In the genomic region with DNA sequence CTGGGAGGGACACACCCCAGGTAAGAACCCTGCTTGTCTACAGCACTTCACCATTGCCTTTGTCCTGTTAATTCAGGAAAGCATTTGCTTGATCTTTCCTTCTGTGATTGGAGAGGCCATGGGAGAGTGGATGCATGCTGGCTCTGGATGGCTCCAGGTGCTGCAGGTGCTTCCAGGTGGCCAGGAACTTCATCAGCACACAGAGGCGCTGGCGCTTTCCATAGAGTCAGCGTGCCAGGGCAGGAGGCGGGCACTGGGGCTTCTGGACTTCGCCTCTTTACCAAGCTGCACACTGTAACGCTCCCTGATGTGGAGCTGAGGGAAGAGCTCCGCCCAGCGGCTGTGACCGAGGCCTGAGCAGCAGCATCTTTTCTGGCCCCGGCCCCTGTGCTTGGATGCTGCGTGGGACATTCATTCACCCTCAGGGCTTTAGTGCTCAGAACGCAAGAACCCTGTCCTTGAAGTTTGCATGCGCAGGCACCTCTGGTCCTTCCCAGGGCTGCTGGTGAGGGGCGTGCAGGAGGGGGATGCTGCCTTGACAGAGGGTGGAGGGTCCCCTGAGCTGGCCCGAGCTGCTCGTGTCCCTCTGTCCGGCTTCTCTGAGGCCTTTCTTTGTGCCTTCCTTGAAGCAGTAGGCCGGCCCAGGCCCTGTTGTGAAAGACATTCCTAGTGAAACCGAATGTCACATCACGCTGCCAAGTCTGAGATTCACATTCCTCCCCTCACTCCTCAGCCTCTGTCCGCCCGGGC, we compare ENCODE assay signal across 9 cellular contexts. TPM values are rescaled to one million over a fixed set of nuclear protein-coding genes. Genes with fewer than 3 reads are reported as not detected.
DNase-seq lines count a peak whose midpoint lies in the region; ATAC-seq and TF ChIP-seq lines count a peak whose summit lies in the region.
"Had no signal": no experiment of that assay in that cellular context is flagged by ENCODE, and none has a peak within 500 bp of the region (broad histone marks: within the 10 kb centered on the region; RNA-seq: fewer than 3 reads in every experiment).

No MANE protein-coding gene starts in this region.

- peaks cover 47% of the 10 kb centered on the region for H3K4me1 ChIP-seq in vagina

- H3K27me3 Mint-ChIP-seq in activated naive CD4-positive, alpha-beta T cell treated with anti-CD3 and anti-CD28 coated beads for 36 hours (ENCODE audit: low read depth) = no peaks in the 10 kb centered on the region
- H3K27me3 Mint-ChIP-seq in activated naive CD4-positive, alpha-beta T cell treated with anti-CD3 and anti-CD28 coated beads, Interleukin-2, amount 10 ng/mL, durations not matched to agents 7 days and 5 days = peaks cover 10% of the 10 kb centered on the region
- no peaks in the 10 kb centered on the region for H3K27me3 Mint-ChIP-seq in activated T-helper 17 cell treated with anti-CD3 and anti-CD28 coated beads, Interleukin-2, amount 50 U/mL, for 72 hours

- intact Hi-C loops in activated naive CD4-positive, alpha-beta T cell treated with anti-CD3 and anti-CD28 coated beads for 36 hours (cut with micrococcal nuclease) = loop anchor here (5.0 to 10.0 kb wide), 3 partner anchors 702 to 1045 kb away; partner anchors contain the start of gene UBASH3A
- intact Hi-C loops in vagina (cut with DNase I) = no loop called here

- peak overlapping the region; percentile 53 for H3K27ac Mint-ChIP-seq in activated naive CD4-positive, alpha-beta T cell treated with anti-CD3 and anti-CD28 coated beads for 36 hours
- H3K27ac Mint-ChIP-seq in activated naive CD4-positive, alpha-beta T cell treated with anti-CD3 and anti-CD28 coated beads, Interleukin-2, amount 10 ng/mL, durations not matched to agents 7 days and 5 days = no peak overlapping the region
- peak overlapping the region; percentile 65 for H3K27ac Mint-ChIP-seq in activated T-helper 17 cell treated with anti-CD3 and anti-CD28 coated beads, Interleukin-2, amount 50 U/mL, for 72 hours

- no peak for TF ChIP-seq POLR2A in vagina (IDR thresholded peaks at IDR 0.05)

- H3K36me3 ChIP-seq in vagina = no peaks in the 10 kb centered on the region
- H3K36me3 ChIP-seq: thoracic aorta had no signal

- peak overlapping the region; percentile 80 for H3K27ac ChIP-seq in vagina
- H3K27ac ChIP-seq: thoracic aorta had no signal

- H3K4me3 Mint-ChIP-seq in activated naive CD4-positive, alpha-beta T cell treated with anti-CD3 and anti-CD28 coated beads for 36 hours = no peak overlapping the region
- no peak overlapping the region for H3K4me3 Mint-ChIP-seq in activated naive CD4-positive, alpha-beta T cell treated with anti-CD3 and anti-CD28 coated beads, Interleukin-2, amount 10 ng/mL, durations not matched to agents 7 days and 5 days
- H3K4me3 Mint-ChIP-seq in activated T-helper 17 cell treated with anti-CD3 and anti-CD28 coated beads, Interleukin-2, amount 50 U/mL, for 72 hours = no peak overlapping the region

- H3K9me3 ChIP-seq in vagina = no peaks in the 10 kb centered on the region
- H3K9me3 ChIP-seq: thoracic aorta had no signal

- H3K4me1 Mint-ChIP-seq in activated naive CD4-positive, alpha-beta T cell treated with anti-CD3 and anti-CD28 coated beads for 36 hours (ENCODE audit: low read depth) = peaks cover 44% of the 10 kb centered on the region
- peaks cover 55% of the 10 kb centered on the region for H3K4me1 Mint-ChIP-seq in activated naive CD4-positive, alpha-beta T cell treated with anti-CD3 and anti-CD28 coated beads, Interleukin-2, amount 10 ng/mL, durations not matched to agents 7 days and 5 days
- peaks cover 21% of the 10 kb centered on the region for H3K4me1 Mint-ChIP-seq in activated T-helper 17 cell treated with anti-CD3 and anti-CD28 coated beads, Interleukin-2, amount 50 U/mL, for 72 hours

- ATAC-seq in activated T-helper 17 cell treated with anti-CD3 and anti-CD28 coated beads, Interleukin-2, amount 50 U/mL, for 72 hours (replicated peaks) = no peak
- ATAC-seq in HG03039 (IDR thresholded peaks at IDR 0.05; ENCODE audit: unreplicated experiment) (no peak), GM19452 (IDR thresholded peaks at IDR 0.05; ENCODE audit: unreplicated experiment) (no peak)

- CTCF ChIA-PET in activated naive CD4-positive, alpha-beta T cell treated with anti-CD3 and anti-CD28 coated beads for 36 hours (lab: Charles Lee) = no interaction called here
- CTCF ChIA-PET in activated naive CD4-positive, alpha-beta T cell treated with anti-CD3 and anti-CD28 coated beads, Interleukin-2, amount 10 ng/mL, durations not matched to agents 7 days and 5 days (lab: Charles Lee) = interaction anchor here (1.7 kb wide), 1 partner anchor 9 kb away, joined by 5 read pairs; no protein-coding TSS in a partner anchor

- no peak overlapping the region for H3K4me3 ChIP-seq in vagina
- H3K4me3 ChIP-seq: thoracic aorta had no signal

- no peak for TF ChIP-seq CTCF in vagina (IDR thresholded peaks at IDR 0.05)

- no peak for DNase-seq in activated naive CD4-positive, alpha-beta T cell treated with anti-CD3 and anti-CD28 coated beads for 36 hours
- DNase-seq in activated naive CD4-positive, alpha-beta T cell treated with anti-CD3 and anti-CD28 coated beads, Interleukin-2, amount 10 ng/mL, durations not matched to agents 7 days and 5 days = no peak
- peak; percentile 22 for DNase-seq in left kidney (ENCODE audit: low read depth, low spot score)
- peak; percentile 84 to 89 for DNase-seq in vagina (ENCODE audit: extremely low spot score in 2 of 2)
- DNase-seq in effector CD8-positive, alpha-beta T cell (lab: John Stamatoyannopoulos, UW) = no peak

- no peaks in the 10 kb centered on the region for H3K9me3 Mint-ChIP-seq in activated naive CD4-positive, alpha-beta T cell treated with anti-CD3 and anti-CD28 coated beads for 36 hours
- no peaks in the 10 kb centered on the region for H3K9me3 Mint-ChIP-seq in activated naive CD4-positive, alpha-beta T cell treated with anti-CD3 and anti-CD28 coated beads, Interleukin-2, amount 10 ng/mL, durations not matched to agents 7 days and 5 days
- H3K9me3 Mint-ChIP-seq in activated T-helper 17 cell treated with anti-CD3 and anti-CD28 coated beads, Interleukin-2, amount 50 U/mL, for 72 hours = no peaks in the 10 kb centered on the region

- peaks cover 4% of the 10 kb centered on the region for H3K36me3 Mint-ChIP-seq in activated naive CD4-positive, alpha-beta T cell treated with anti-CD3 and anti-CD28 coated beads for 36 hours (ENCODE audit: low read depth)
- H3K36me3 Mint-ChIP-seq in activated naive CD4-positive, alpha-beta T cell treated with anti-CD3 and anti-CD28 coated beads, Interleukin-2, amount 10 ng/mL, durations not matched to agents 7 days and 5 days = peaks cover 13% of the 10 kb centered on the region
- H3K36me3 Mint-ChIP-seq in activated T-helper 17 cell treated with anti-CD3 and anti-CD28 coated beads, Interleukin-2, amount 50 U/mL, for 72 hours (ENCODE audit: low read depth) = no peaks in the 10 kb centered on the region

- no peaks in the 10 kb centered on the region for H3K27me3 ChIP-seq in vagina

RNA-seq across cellular contexts. Expression of gene MX2, which starts 1.6 kb away (rescaled TPM):
- 10 to 100 TPM; 32.5 to 33.4 TPM for total RNA-seq in activated naive CD4-positive, alpha-beta T cell treated with anti-CD3 and anti-CD28 coated beads for 36 hours
- 10 to 100 TPM; 13.0 to 59.1 TPM for total RNA-seq in activated T-helper 17 cell treated with anti-CD3 and anti-CD28 coated beads, Interleukin-2, amount 50 U/mL, for 72 hours
- total RNA-seq in vagina = 13.5 TPM

RNA-seq across cellular contexts. Expression of gene FAM3B, which starts 43.6 kb away (rescaled TPM):
- not detected for total RNA-seq in activated naive CD4-positive, alpha-beta T cell treated with anti-CD3 and anti-CD28 coated beads for 36 hours
- not detected for total RNA-seq in activated T-helper 17 cell treated with anti-CD3 and anti-CD28 coated beads, Interleukin-2, amount 50 U/mL, for 72 hours
- 2.9 TPM for total RNA-seq in vagina

Comparison
In these comparisons a context has a peak if more than half of its experiments do, and no peak if none do; other contexts are left out.
1. DNase-seq: peak in left kidney (single experiment) and vagina (2 of 2); none in activated naive CD4-positive, alpha-beta T cell treated with anti-CD3 and anti-CD28 coated beads for 36 hours (single experiment), activated naive CD4-positive, alpha-beta T cell treated with anti-CD3 and anti-CD28 coated beads, Interleukin-2, amount 10 ng/mL, durations not matched to agents 7 days and 5 days (single experiment) and effector CD8-positive, alpha-beta T cell (single experiment).